8 cellular contexts compared by ENCODE assay signal in the genomic region with DNA sequence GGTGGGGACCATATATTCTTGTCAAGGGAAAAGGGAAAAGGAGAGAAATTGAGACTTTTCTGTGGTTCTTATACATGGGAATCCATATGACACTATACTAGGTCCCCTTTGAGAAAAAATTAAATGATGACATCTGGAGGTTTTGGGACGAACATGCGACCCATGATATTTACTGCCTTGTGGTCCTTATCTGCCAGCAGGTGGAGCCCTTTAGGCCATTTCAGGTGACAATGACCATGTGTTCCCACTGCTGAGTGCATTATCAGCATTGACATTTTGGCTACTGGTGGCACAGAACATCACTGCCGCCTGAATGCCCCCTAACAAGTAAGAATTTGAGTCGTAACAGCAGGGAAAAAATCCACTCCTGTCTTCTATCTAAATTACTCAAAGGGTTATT.
A peak's percentile ranks its signal among the peaks of the same experiment; 100 is the strongest.
DNase-seq lines count a peak whose midpoint lies in the region; ATAC-seq and TF ChIP-seq lines count a peak whose summit lies in the region.

No MANE protein-coding gene starts in this region.

- no peaks in the 10 kb centered on the region for H3K27me3 ChIP-seq in HCT116 (ENCODE audit: insufficient read depth, low read length)
- H3K27me3 ChIP-seq in CD4-positive, alpha-beta memory T cell (ENCODE audit: insufficient read depth, low read length): no peaks in the 10 kb centered on the region

- H2AFZ ChIP-seq in HCT116 (ENCODE audit: low read depth, low read length, poor library complexity, severe bottlenecking): peak overlapping the region; percentile 59

- no TSS peak for BruUV-seq in HCT116 (replicated peaks; lab: Mats Ljungman, UMichigan)

- no peaks in the 10 kb centered on the region for H3K9me3 ChIP-seq in HCT116 (ENCODE audit: control insufficient read depth in 1 of 2, insufficient read depth in 1 of 2, low read depth in 1 of 2, low read length in 2 of 2)
- H3K9me3 ChIP-seq in CD4-positive, alpha-beta memory T cell (ENCODE audit: control insufficient read depth in 1 of 2, low read length in 2 of 2): no peaks in the 10 kb centered on the region

- H3K4me2 ChIP-seq in HCT116 (ENCODE audit: low read length): no peak overlapping the region

- no peaks in the 10 kb centered on the region for H3K36me3 ChIP-seq in HCT116 (ENCODE audit: control insufficient read depth in 1 of 2, insufficient read depth in 2 of 2, low read length in 2 of 2)
- no peaks in the 10 kb centered on the region for H3K36me3 ChIP-seq in CD4-positive, alpha-beta memory T cell (ENCODE audit: insufficient read depth, low read length)

- RAD21 ChIA-PET in HCT116 (lab: Charles Lee; ENCODE audit: low non-redundant PET in 1 of 2, low total read pairs in 2 of 2, uncharacterized antibody in 2 of 2, unreplicated experiment in 2 of 2): no interaction called here

- H3K4me3 ChIP-seq in GM12864 (ENCODE audit: low read depth, low read length) (no peak overlapping the region), HCT116 (replicated peaks in 1 of 2; ENCODE audit: low read depth in 1 of 2, low read length in 2 of 2) (no peak overlapping the region)
- H3K4me3 ChIP-seq in CD4-positive, alpha-beta memory T cell (ENCODE audit: low read length in 2 of 2): no peak overlapping the region

- ATAC-seq in HCT116: peak; percentile 91
- ATAC-seq in HG03095 (IDR thresholded peaks at IDR 0.05; ENCODE audit: unreplicated experiment): no peak
- ATAC-seq in sciatic nerve: no peak
- ATAC-seq in activated CD8-positive, alpha-beta memory T cell treated with anti-CD3 and anti-CD28 coated beads, Interleukin-2, amount 10 ng/mL, durations not matched to agents 7 days and 5 days: no peak

- H3K4me1 Mint-ChIP-seq in endothelial cell (ENCODE audit: unreplicated experiment): peaks cover 12% of the 10 kb centered on the region
- H3K4me1 Mint-ChIP-seq in CD4-positive, alpha-beta memory T cell: no peaks in the 10 kb centered on the region
- H3K4me1 Mint-ChIP-seq in activated CD8-positive, alpha-beta memory T cell treated with anti-CD3 and anti-CD28 coated beads, Interleukin-2, amount 10 ng/mL, durations not matched to agents 7 days and 5 days: no peaks in the 10 kb centered on the region

- H4K20me1 ChIP-seq in HCT116 (ENCODE audit: insufficient read depth): no peaks in the 10 kb centered on the region; the same call in 1 of the 2 replicates

- H3K36me3 Mint-ChIP-seq in endothelial cell (ENCODE audit: low read depth, unreplicated experiment): no peaks in the 10 kb centered on the region
- H3K36me3 Mint-ChIP-seq in CD4-positive, alpha-beta memory T cell: no peaks in the 10 kb centered on the region
- no peaks in the 10 kb centered on the region for H3K36me3 Mint-ChIP-seq in activated CD8-positive, alpha-beta memory T cell treated with anti-CD3 and anti-CD28 coated beads, Interleukin-2, amount 10 ng/mL, durations not matched to agents 7 days and 5 days

- CTCF ChIA-PET in HCT116 (lab: Charles Lee): no interaction called here
- CTCF ChIA-PET in CD4-positive, alpha-beta memory T cell (lab: Charles Lee; ENCODE audit: partially characterized antibody): no interaction called here
- CTCF ChIA-PET in activated CD8-positive, alpha-beta memory T cell treated with anti-CD3 and anti-CD28 coated beads, Interleukin-2, amount 10 ng/mL, durations not matched to agents 7 days and 5 days (lab: Charles Lee): no interaction called here

- DNase-seq in GM12864 (ENCODE audit: low read depth) (peak; percentile 2), HCT116 (ENCODE audit: low read depth, low spot score) (peak; percentile 56), NCI-H1092 treated with DMSO at 0.1 percent for 48 hours (lab: John Stamatoyannopoulos, UW) (peak; percentile 19), endothelial cell (ENCODE audit: low spot score) (no peak), sciatic nerve (ENCODE audit: low spot score) (no peak)
- no peak for DNase-seq in CD4-positive, alpha-beta memory T cell
- DNase-seq in activated CD8-positive, alpha-beta memory T cell treated with anti-CD3 and anti-CD28 coated beads, Interleukin-2, amount 10 ng/mL, durations not matched to agents 7 days and 5 days: no peak

- no peak overlapping the region for H3K27ac ChIP-seq in HCT116 (ENCODE audit: low read depth, low read length)
- H3K27ac ChIP-seq in CD4-positive, alpha-beta memory T cell (ENCODE audit: low read depth, low read length): no peak overlapping the region

- H3K4me3 Mint-ChIP-seq in endothelial cell (ENCODE audit: unreplicated experiment): no peak overlapping the region
- no peak overlapping the region for H3K4me3 Mint-ChIP-seq in CD4-positive, alpha-beta memory T cell
- no peak overlapping the region for H3K4me3 Mint-ChIP-seq in activated CD8-positive, alpha-beta memory T cell treated with anti-CD3 and anti-CD28 coated beads, Interleukin-2, amount 10 ng/mL, durations not matched to agents 7 days and 5 days

- intact Hi-C loops in HCT116 (cut with micrococcal nuclease): loop anchor here (10.0 kb wide), 3 partner anchors 524 to 1714 kb away; no protein-coding TSS in a partner anchor
- intact Hi-C loops in CD4-positive, alpha-beta memory T cell (cut with micrococcal nuclease): no loop called here
- intact Hi-C loops in sciatic nerve (cut with DNase I): no loop called here

- POLR2A ChIA-PET in HCT116 (lab: Charles Lee): no interaction called here
- POLR2A ChIA-PET in CD4-positive, alpha-beta memory T cell (lab: Charles Lee; ENCODE audit: partially characterized antibody): no interaction called here

- no peaks in the 10 kb centered on the region for H3K79me2 ChIP-seq in HCT116 (ENCODE audit: insufficient read depth, low read length)

- peak; percentile 60 for TF ChIP-seq CTCF in GM12864 (IDR thresholded peaks at IDR 0.05; ENCODE audit: low read depth, low read length, missing control alignments)
- TF ChIP-seq CTCF in HCT116 (IDR thresholded peaks at IDR 0.05 in 2 of 3, conservative IDR thresholded peaks at IDR 0.05 in 1 of 3; ENCODE audit: borderline replicate concordance in 1 of 3, insufficient read depth in 1 of 3, low read depth in 2 of 3, low read length in 2 of 3): peak; percentile 63 to 89 (median 74)
- peak; percentile 49 for TF ChIP-seq CTCF in endothelial cell (IDR thresholded peaks at IDR 0.05; ENCODE audit: unreplicated experiment)

- no peak overlapping the region for H3K27ac Mint-ChIP-seq in endothelial cell (ENCODE audit: unreplicated experiment)
- no peak overlapping the region for H3K27ac Mint-ChIP-seq in CD4-positive, alpha-beta memory T cell
- H3K27ac Mint-ChIP-seq in activated CD8-positive, alpha-beta memory T cell treated with anti-CD3 and anti-CD28 coated beads, Interleukin-2, amount 10 ng/mL, durations not matched to agents 7 days and 5 days: no peak overlapping the region

- no peak overlapping the region for H3K9ac ChIP-seq in HCT116 (ENCODE audit: low read length)

- TF ChIP-seq RAD21 in HCT116 (IDR thresholded peaks at IDR 0.05; ENCODE audit: low read depth): peak; percentile 63

- no peaks in the 10 kb centered on the region for H3K27me3 Mint-ChIP-seq in endothelial cell (ENCODE audit: unreplicated experiment)
- H3K27me3 Mint-ChIP-seq in CD4-positive, alpha-beta memory T cell: no peaks in the 10 kb centered on the region
- no peaks in the 10 kb centered on the region for H3K27me3 Mint-ChIP-seq in activated CD8-positive, alpha-beta memory T cell treated with anti-CD3 and anti-CD28 coated beads, Interleukin-2, amount 10 ng/mL, durations not matched to agents 7 days and 5 days

- TF ChIP-seq POLR2A in HCT116 (IDR thresholded peaks at IDR 0.05; ENCODE audit: borderline replicate concordance, extremely low read depth, insufficient read depth, insufficient read length): no peak

- H3K9me3 Mint-ChIP-seq in endothelial cell (ENCODE audit: unreplicated experiment): no peaks in the 10 kb centered on the region
- peaks cover 0 to 8% (median 3%) of the 10 kb centered on the region in 8 donors for H3K9me3 Mint-ChIP-seq in CD4-positive, alpha-beta memory T cell
- peaks cover 5% of the 10 kb centered on the region for H3K9me3 Mint-ChIP-seq in activated CD8-positive, alpha-beta memory T cell treated with anti-CD3 and anti-CD28 coated beads, Interleukin-2, amount 10 ng/mL, durations not matched to agents 7 days and 5 days (ENCODE audit: low read depth)

- H3K4me1 ChIP-seq in HCT116 (ENCODE audit: control insufficient read depth in 1 of 2, insufficient read depth in 2 of 2, low read length in 2 of 2): no peaks in the 10 kb centered on the region
- no peaks in the 10 kb centered on the region for H3K4me1 ChIP-seq in CD4-positive, alpha-beta memory T cell (ENCODE audit: insufficient read depth, low read length)

- H3K9me2 ChIP-seq in HCT116 (ENCODE audit: insufficient read depth): no peaks in the 10 kb centered on the region

TF ChIP-seq in HCT116, 20 proteins besides CTCF, POLR2A, EP300 and RAD21:
- TF ChIP-seq, protein P1, sequence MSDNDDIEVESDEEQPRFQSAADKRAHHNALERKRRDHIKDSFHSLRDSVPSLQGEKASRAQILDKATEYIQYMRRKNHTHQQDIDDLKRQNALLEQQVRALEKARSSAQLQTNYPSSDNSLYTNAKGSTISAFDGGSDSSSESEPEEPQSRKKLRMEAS (IDR thresholded peaks at IDR 0.05): peak; percentile 61
- TF ChIP-seq CBX3 (IDR thresholded peaks at IDR 0.05; ENCODE audit: low read depth): peak; percentile 49; the same call in 1 of the 2 replicates
- TF ChIP-seq FOSL1 (IDR thresholded peaks at IDR 0.05; ENCODE audit: low read depth): no peak

Comparison
In these comparisons a context has a peak if more than half of its experiments do, and no peak if none do; other contexts are left out.
1. DNase-seq: peak in GM12864 (single experiment), HCT116 (single experiment) and NCI-H1092 treated with DMSO at 0.1 percent for 48 hours (single experiment); none in endothelial cell (single experiment), CD4-positive, alpha-beta memory T cell (0 of 5), sciatic nerve (single experiment) and activated CD8-positive, alpha-beta memory T cell treated with anti-CD3 and anti-CD28 coated beads, Interleukin-2, amount 10 ng/mL, durations not matched to agents 7 days and 5 days (single experiment).
2. Peak in every context shown above with its lines, with median percentiles within 50 percentile points of each other: CTCF ChIP-seq.